Comparison of ENCODE assay signal across 31 cellular contexts in genomic region chr13:58855283-58855682, GRCh38.
DNase-seq lines count a peak whose midpoint lies in the region; ATAC-seq, FAIRE-seq and TF ChIP-seq lines count a peak whose summit lies in the region.
"Had no signal": no experiment of that assay in that cellular context is flagged by ENCODE, and none has a peak within 500 bp of the region (broad histone marks: within the 10 kb centered on the region; RNA-seq: fewer than 3 reads in every experiment).

No MANE protein-coding gene starts in this region.

- no peak for FAIRE-seq in urothelium cell line (lab: Jason Lieb, UNC)
- FAIRE-seq: bronchial epithelial cell, colon, endothelial cell of umbilical vein, GM18507, H54, islet of Langerhans had no signal

- peak; percentile 66 for DNase-seq in M059J (ENCODE audit: low read depth)
- DNase-seq in astrocyte of the cerebellum (ENCODE audit: low read depth) = peak; percentile 61
- DNase-seq in iris pigment epithelial cell (ENCODE audit: low read depth) = peak; percentile 28
- DNase-seq in urothelium cell line (ENCODE audit: low spot score) = peak; percentile 7
- no peak for DNase-seq in midbrain (lab: John Stamatoyannopoulos, UW)
- DNase-seq: activated CD4-positive, CD25-positive, alpha-beta regulatory T cell treated with anti-CD3 and anti-CD28 coated beads, Interleukin-2, amount 50 U/mL, for 72 hours; activated CD8-positive, alpha-beta memory T cell treated with anti-CD3 and anti-CD28 coated beads, Interleukin-2, amount 50 U/mL, for 48 hours; activated CD8-positive, alpha-beta T cell treated with anti-CD3 and anti-CD28 coated beads for 36 hours; activated naive CD4-positive, alpha-beta T cell treated with anti-CD3 and anti-CD28 coated beads for 36 hours; adrenal gland; CD4-positive, alpha-beta T cell; EL; left ventricle myocardium superior; NCI-H1417 treated with DMSO at 0.1 percent for 48 hours; NCI-H2029 treated with DMSO at 0.1 percent for 48 hours; NCI-H526; NK-92 treated with Interleukin-12 subunit alpha and Interleukin-12 subunit beta, amount 100 ng/mL, for 24 hours; sigmoid colon; stimulated activated CD4-positive, alpha-beta T cell treated with anti-CD3 and anti-CD28 coated beads, Interleukin-15, amount 100 ng/mL, for 24 hours; stimulated activated CD4-positive, alpha-beta T cell treated with anti-CD3 and anti-CD28 coated beads, Interleukin-4, amount 100 ng/mL, for 4 hours; upper lobe of left lung had no signal

- ATAC-seq in GM21423 (IDR thresholded peaks at IDR 0.05; ENCODE audit: unreplicated experiment) = no peak
- no peak for ATAC-seq in GM21723 (IDR thresholded peaks at IDR 0.05; ENCODE audit: unreplicated experiment)
- ATAC-seq: activated CD8-positive, alpha-beta T cell treated with anti-CD3 and anti-CD28 coated beads for 36 hours; left ventricle myocardium superior; Right ventricle myocardium inferior had no signal

- no peak for TF ChIP-seq CTCF in astrocyte of the cerebellum (IDR thresholded peaks at IDR 0.05; ENCODE audit: low read depth, low read length, missing control alignments)

- in situ Hi-C loops in astrocyte of the cerebellum (cut with HindIII; ENCODE audit: low sequenced_read_pairs) = no loop called here

- no peak overlapping the region for H3K4me3 ChIP-seq in astrocyte of the cerebellum (ENCODE audit: low read depth, low read length)
- H3K4me3 ChIP-seq: adrenal gland, prostate gland, sigmoid colon, upper lobe of left lung had no signal
